In genomic region chr9:111483862-111484563, GRCh38 we compare ENCODE assay signal across 8 cellular contexts. TPM values are rescaled to one million over a fixed set of nuclear protein-coding genes. Genes with fewer than 3 reads are reported as not detected.
A peak's percentile ranks its signal among the peaks of the same experiment; 100 is the strongest.
DNase-seq lines count a peak whose midpoint lies in the region; ATAC-seq and TF ChIP-seq lines count a peak whose summit lies in the region.

TSS of gene ECPAS (minus strand) at chr9:111484383. CDS start at chr9:111472918, 11,465 bp downstream.

- peak within 1 kb of the TSS; percentile 92 for H3K56ac ChIP-seq in mesendoderm (ENCODE audit: low read length)

- peaks cover 31% of the 10 kb centered on the region for H3K79me2 ChIP-seq in mesendoderm (ENCODE audit: control insufficient read depth, insufficient read depth, low read length)

- TF ChIP-seq CTCF in BJ (IDR thresholded peaks at IDR 0.05; ENCODE audit: insufficient read depth, low read depth, low read length) = no peak

- H3K27me3 ChIP-seq in BJ (ENCODE audit: control insufficient read depth, insufficient read depth, low read length) (no peaks in the 10 kb centered on the region), endocrine pancreas (ENCODE audit: control insufficient read depth, insufficient read depth, low read length) (no peaks in the 10 kb centered on the region), mesendoderm (ENCODE audit: insufficient read depth, low read length, poor library complexity) (no peaks in the 10 kb centered on the region)

- no peak within 1 kb of the TSS for H3K23ac ChIP-seq in mesendoderm (ENCODE audit: low read length)

- H3K4me3 ChIP-seq in BJ (ENCODE audit: low read depth, low read length) (peak within 1 kb of the TSS; percentile 75), endocrine pancreas (ENCODE audit: control insufficient read depth, insufficient read depth, low read length) (peak within 1 kb of the TSS; percentile 98), mesendoderm (ENCODE audit: low read length) (peak within 1 kb of the TSS; percentile 73)

- peak; percentile 30 for DNase-seq in BJ (ENCODE audit: low read depth)
- DNase-seq in NOMO-1 treated with DMSO at 0.1 percent for 48 hours (lab: John Stamatoyannopoulos, UW; ENCODE audit: unreplicated experiment) = peak; percentile 68
- peak; percentile 83 for DNase-seq in activated CD8-positive, alpha-beta memory T cell treated with anti-CD3 and anti-CD28 coated beads, Interleukin-2, amount 10 ng/mL, durations not matched to agents 7 days and 5 days
- peak; percentile 87 for DNase-seq in mesendoderm
- peak; percentile 64 for DNase-seq in stimulated activated CD8-positive, alpha-beta memory T cell treated with anti-CD3 and anti-CD28 coated beads, Interleukin-12 subunit alpha, Interleukin-12 subunit beta, amount 100 ng/mL, for 4 hours (ENCODE audit: low read depth)

- no peak within 1 kb of the TSS for H4K5ac ChIP-seq in mesendoderm (ENCODE audit: low read length)

- CTCF ChIA-PET in BJ (lab: Yijun Ruan, JAX) = interaction anchor here (0.8 kb wide), 1 partner anchor 9 kb away, joined by 3 read pairs; no protein-coding TSS in a partner anchor
- CTCF ChIA-PET in activated CD8-positive, alpha-beta memory T cell treated with anti-CD3 and anti-CD28 coated beads, Interleukin-2, amount 10 ng/mL, durations not matched to agents 7 days and 5 days (lab: Charles Lee) = interaction anchor here (1.2 kb wide), 1 partner anchor 46 kb away, joined by 4 read pairs; no protein-coding TSS in a partner anchor

- peaks cover 15% of the 10 kb centered on the region for H3K36me3 Mint-ChIP-seq in activated CD8-positive, alpha-beta memory T cell treated with anti-CD3 and anti-CD28 coated beads, Interleukin-2, amount 10 ng/mL, durations not matched to agents 7 days and 5 days

- no peaks in the 10 kb centered on the region for H3K9me3 Mint-ChIP-seq in activated CD8-positive, alpha-beta memory T cell treated with anti-CD3 and anti-CD28 coated beads, Interleukin-2, amount 10 ng/mL, durations not matched to agents 7 days and 5 days (ENCODE audit: low read depth)

- H2BK15ac ChIP-seq in mesendoderm (replicated peaks; ENCODE audit: low read depth) = no peak within 1 kb of the TSS

- no CpG with 5 or more reads among the region's 99 CpGs for WGBS in mesendoderm (ENCODE audit: extremely low coverage, insufficient coverage, low lambda C conversion rate)

- H3K27ac ChIP-seq in mesendoderm (ENCODE audit: low read depth, low read length) = peak within 1 kb of the TSS; percentile 99

- no peaks in the 10 kb centered on the region for H3K9me3 ChIP-seq in endocrine pancreas (ENCODE audit: control insufficient read depth, low read length)

- peak within 1 kb of the TSS; percentile 100 for H3K18ac ChIP-seq in mesendoderm (ENCODE audit: low read length)

- no peaks in the 10 kb centered on the region for H3K79me1 ChIP-seq in mesendoderm (ENCODE audit: low read length)

- no peaks in the 10 kb centered on the region for H3K27me3 Mint-ChIP-seq in activated CD8-positive, alpha-beta memory T cell treated with anti-CD3 and anti-CD28 coated beads, Interleukin-2, amount 10 ng/mL, durations not matched to agents 7 days and 5 days

- POLR2A ChIA-PET in BJ (lab: Charles Lee) = interaction anchor here (0.7 to 0.8 kb wide), 2 partner anchors 13 to 946 kb away, joined by 3 read pairs; no protein-coding TSS in a partner anchor

- peak within 1 kb of the TSS; percentile 90 for H3K27ac Mint-ChIP-seq in activated CD8-positive, alpha-beta memory T cell treated with anti-CD3 and anti-CD28 coated beads, Interleukin-2, amount 10 ng/mL, durations not matched to agents 7 days and 5 days

- H3K4me1 ChIP-seq in endocrine pancreas (ENCODE audit: control insufficient read depth, insufficient read depth, low read length) (no peaks in the 10 kb centered on the region), mesendoderm (ENCODE audit: control insufficient read depth, low read depth, low read length) (peaks cover 2% of the 10 kb centered on the region)

- peak within 1 kb of the TSS; percentile 100 for H4K8ac ChIP-seq in mesendoderm (ENCODE audit: low read depth, low read length)

- H3K4me1 Mint-ChIP-seq in activated CD8-positive, alpha-beta memory T cell treated with anti-CD3 and anti-CD28 coated beads, Interleukin-2, amount 10 ng/mL, durations not matched to agents 7 days and 5 days = peaks cover 28% of the 10 kb centered on the region

- H3K9ac ChIP-seq in endocrine pancreas (ENCODE audit: control insufficient read depth, insufficient read depth, low read length) (peak within 1 kb of the TSS; percentile 87), mesendoderm (ENCODE audit: low read length) (peak within 1 kb of the TSS; percentile 85)

- peak within 1 kb of the TSS; percentile 78 for H3K4me3 Mint-ChIP-seq in activated CD8-positive, alpha-beta memory T cell treated with anti-CD3 and anti-CD28 coated beads, Interleukin-2, amount 10 ng/mL, durations not matched to agents 7 days and 5 days

- H2BK5ac ChIP-seq in mesendoderm (ENCODE audit: low read length) = no peak within 1 kb of the TSS

- peak within 1 kb of the TSS; percentile 10 for H3K4me2 ChIP-seq in mesendoderm (ENCODE audit: low read length)

- no peak within 1 kb of the TSS for H2AK5ac ChIP-seq in mesendoderm (ENCODE audit: low read length)

- peak; percentile 46 for ATAC-seq in GM19043 (IDR thresholded peaks at IDR 0.05; ENCODE audit: low read depth, unreplicated experiment)
- peak; percentile 55 for ATAC-seq in HG03280 (IDR thresholded peaks at IDR 0.05; ENCODE audit: unreplicated experiment)
- ATAC-seq in activated CD8-positive, alpha-beta memory T cell treated with anti-CD3 and anti-CD28 coated beads, Interleukin-2, amount 10 ng/mL, durations not matched to agents 7 days and 5 days = peak; percentile 77

- H2BK120ac ChIP-seq in mesendoderm (ENCODE audit: low read depth, low read length) = peak within 1 kb of the TSS; percentile 97

- peak within 1 kb of the TSS; percentile 99 for H3K4ac ChIP-seq in mesendoderm (ENCODE audit: low read depth, low read length)

- H3K36me3 ChIP-seq in BJ (ENCODE audit: control insufficient read depth, insufficient read depth, low read length) = no peaks in the 10 kb centered on the region
- no peaks in the 10 kb centered on the region for H3K36me3 ChIP-seq in endocrine pancreas (ENCODE audit: control insufficient read depth, insufficient read depth, low read length)
- no peaks in the 10 kb centered on the region for H3K36me3 ChIP-seq in mesendoderm (ENCODE audit: control insufficient read depth, insufficient read depth, low read length)

RNA-seq across cellular contexts. Expression of gene ECPAS, which starts in this region (rescaled TPM):
- polyA plus RNA-seq in BJ (2011; rRNA removed) = 54.3 and 70.3 TPM in 2 replicates
- 112 and 121 TPM in 2 replicates for polyA minus RNA-seq in BJ (2011; rRNA and poly(A)+ RNA removed)
- total RNA-seq in activated CD8-positive, alpha-beta memory T cell treated with anti-CD3 and anti-CD28 coated beads, Interleukin-2, amount 10 ng/mL, durations not matched to agents 7 days and 5 days = 10 to 100 TPM; 72.8 to 75.3 TPM
- 73.1 TPM for polyA plus RNA-seq in mesendoderm (2013, experiment 1 of 2)
- polyA plus RNA-seq in mesendoderm (2013, experiment 2 of 2) = 72.9 TPM

Comparison
In these comparisons a context has a peak if more than half of its experiments do, and no peak if none do; other contexts are left out.
1. Peak in every context shown above with its lines: DNase-seq, ATAC-seq, H3K4me3 ChIP-seq and H3K27ac ChIP-seq.
2. DNase-seq: peak in every context shown above with its lines; median percentile 87 in mesendoderm; 83 in activated CD8-positive, alpha-beta memory T cell treated with anti-CD3 and anti-CD28 coated beads, Interleukin-2, amount 10 ng/mL, durations not matched to agents 7 days and 5 days; 68 in NOMO-1 treated with DMSO at 0.1 percent for 48 hours; 64 in stimulated activated CD8-positive, alpha-beta memory T cell treated with anti-CD3 and anti-CD28 coated beads, Interleukin-12 subunit alpha, Interleukin-12 subunit beta, amount 100 ng/mL, for 4 hours; 30 in BJ.